8 cellular contexts compared by ENCODE assay signal in genomic region chr19:11346104-11346940, GRCh38. TPM values are rescaled to one million over a fixed set of nuclear protein-coding genes. Genes with fewer than 3 reads are reported as not detected.
DNase-seq lines count a peak whose midpoint lies in the region; ATAC-seq and TF ChIP-seq lines count a peak whose summit lies in the region.

Gene CCDC159 (plus strand): TSS chr19:11346519. CDS start chr19:11346607, 88 bp downstream.
Gene TMEM205 (minus strand): TSS chr19:11346268. CDS start chr19:11345619, 649 bp downstream.

- H3K4me1 ChIP-seq in testis: peaks cover 9% of the 10 kb centered on the region

- peaks cover 7% of the 10 kb centered on the region for H3K36me3 Mint-ChIP-seq in activated naive CD8-positive, alpha-beta T cell

- no peaks in the 10 kb centered on the region for H3K27me3 Mint-ChIP-seq in activated naive CD8-positive, alpha-beta T cell

- TF ChIP-seq CTCF in omental fat pad (IDR thresholded peaks at IDR 0.05) (no peak), testis (IDR thresholded peaks at IDR 0.05) (no peak)

- TF ChIP-seq POLR2A in GM10847 (IDR thresholded peaks at IDR 0.05; ENCODE audit: extremely low read depth, insufficient read length) (peak; percentile 43), testis (IDR thresholded peaks at IDR 0.05) (no peak)

- no peaks in the 10 kb centered on the region for H3K9me3 ChIP-seq in testis

- H3K9me3 Mint-ChIP-seq in activated naive CD8-positive, alpha-beta T cell (ENCODE audit: low read depth): no peaks in the 10 kb centered on the region

- peak within 1 kb of the TSS; percentile 61 to 68 for H3K4me3 ChIP-seq in testis

- peak within 1 kb of the TSS; percentile 90 for H3K27ac Mint-ChIP-seq in activated naive CD8-positive, alpha-beta T cell

- H3K27ac ChIP-seq in testis: peak within 1 kb of the TSS; percentile 57 to 87

- 0% methylated on average over 26 to 34 of the region's 50 CpGs for WGBS in testis, 2 donors

- ATAC-seq in HG02610 (IDR thresholded peaks at IDR 0.05; ENCODE audit: unreplicated experiment) (peak; percentile 87), omental fat pad (ENCODE audit: low FRiP score) (peak; percentile 98)

- intact Hi-C loops in testis (cut with DNase I; ENCODE audit: low total_unique reads): no loop called here

- H3K4me1 Mint-ChIP-seq in activated naive CD8-positive, alpha-beta T cell (ENCODE audit: low read depth): peaks cover 27% of the 10 kb centered on the region

- H3K27me3 ChIP-seq in testis: no peaks in the 10 kb centered on the region

- DNase-seq in NCI-H1092 treated with DMSO at 0.1 percent for 48 hours (lab: John Stamatoyannopoulos, UW) (peak; percentile 98), SKM-1 treated with dmso at 0.1 percent for 144 hours (lab: John Stamatoyannopoulos, UW; ENCODE audit: unreplicated experiment) (peak; percentile 93), glomerular visceral epithelial cell (ENCODE audit: extremely low spot score) (peak; percentile 99), omental fat pad (ENCODE audit: low spot score) (peak; percentile 90), testis (peak; percentile 99)

- no peaks in the 10 kb centered on the region for H3K36me3 ChIP-seq in testis (ENCODE audit: low read depth, missing control alignments)

- peak within 1 kb of the TSS; percentile 98 for H3K4me3 Mint-ChIP-seq in activated naive CD8-positive, alpha-beta T cell

RNA-seq across cellular contexts. Expression of gene CCDC159, which starts in this region (rescaled TPM):
- 10 to 100 TPM; 12.0 to 22.4 (median 16.6) TPM for total RNA-seq in omental fat pad
- total RNA-seq in testis: 10 to 100 TPM; 41.3 to 59.8 TPM
- 99.0 TPM for polyA plus RNA-seq in testis (ENCODE audit: insufficient read depth, low read depth, low replicate concordance)

RNA-seq across cellular contexts. Expression of gene TMEM205, which starts in this region (rescaled TPM):
- total RNA-seq in omental fat pad (100 to 1,000 TPM; 144 to 252 (median 185) TPM), testis (100 to 1,000 TPM; 174 to 213 TPM)
- 132 TPM for polyA plus RNA-seq in testis (ENCODE audit: insufficient read depth, low read depth, low replicate concordance)

Comparison
In these comparisons a context has a peak if more than half of its experiments do, and no peak if none do; other contexts are left out.
1. Peak in every context shown above with its lines: DNase-seq, ATAC-seq, H3K4me3 ChIP-seq and H3K27ac ChIP-seq.